Comparison of ENCODE assay signal across 16 cellular contexts in the genomic region with DNA sequence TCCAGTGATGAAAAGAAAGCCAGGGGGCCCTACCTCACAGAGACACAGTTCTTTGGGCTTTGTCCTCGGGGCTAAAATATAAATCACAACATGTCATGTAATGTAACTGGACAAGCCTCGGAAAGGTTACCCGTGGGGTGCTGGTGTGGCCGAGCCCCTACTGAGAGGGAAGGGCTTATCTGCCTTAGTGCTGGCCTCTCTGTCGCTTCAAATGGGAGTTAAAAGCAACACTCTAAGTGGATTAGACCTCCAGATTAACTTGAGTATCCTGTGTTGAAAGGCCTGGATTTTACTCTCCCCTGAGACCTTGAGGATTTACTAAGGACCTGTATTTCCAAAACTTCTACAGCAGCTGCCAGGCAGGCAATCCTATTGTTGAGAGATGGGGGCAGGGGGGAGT.
"Had no signal": no experiment of that assay in that cellular context is flagged by ENCODE, and none has a peak within 500 bp of the region (broad histone marks: within the 10 kb centered on the region; RNA-seq: fewer than 3 reads in every experiment).

No MANE protein-coding gene starts in this region.

- H3K27ac Mint-ChIP-seq: activated B cell treated with CpG ODN at 0.5 μM for 24 hours; activated CD8-positive, alpha-beta T cell treated with anti-CD3 and anti-CD28 coated beads, Interleukin-2, amount 10 ng/mL, durations not matched to agents 7 days and 5 days; activated naive CD4-positive, alpha-beta T cell treated with anti-CD3 and anti-CD28 coated beads, Interleukin-2, amount 50 U/mL, for 72 hours; naive B cell; stimulated activated effector memory CD8-positive, alpha-beta T cell treated with anti-CD3 and anti-CD28 coated beads, Interleukin-12 subunit alpha, Interleukin-12 subunit beta, amount 100 ng/mL, for 72 hours had no signal

- H3K9me3 ChIP-seq: colonic mucosa, esophagus squamous epithelium, neutrophil had no signal

- H3K4me1 Mint-ChIP-seq: activated B cell treated with CpG ODN at 0.5 μM for 24 hours; stimulated activated effector memory CD8-positive, alpha-beta T cell treated with anti-CD3 and anti-CD28 coated beads, Interleukin-12 subunit alpha, Interleukin-12 subunit beta, amount 100 ng/mL, for 72 hours had no signal

- H3K36me3 Mint-ChIP-seq: activated naive CD4-positive, alpha-beta T cell treated with anti-CD3 and anti-CD28 coated beads, Interleukin-2, amount 50 U/mL, for 72 hours; stimulated activated effector memory CD8-positive, alpha-beta T cell treated with anti-CD3 and anti-CD28 coated beads, Interleukin-12 subunit alpha, Interleukin-12 subunit beta, amount 100 ng/mL, for 72 hours had no signal

- FAIRE-seq: TTC549, urothelium cell line had no signal

- H3K4me3 Mint-ChIP-seq: activated B cell treated with CpG ODN at 0.5 μM for 24 hours; activated CD8-positive, alpha-beta T cell treated with anti-CD3 and anti-CD28 coated beads, Interleukin-2, amount 10 ng/mL, durations not matched to agents 7 days and 5 days; naive B cell; stimulated activated effector memory CD8-positive, alpha-beta T cell treated with anti-CD3 and anti-CD28 coated beads, Interleukin-12 subunit alpha, Interleukin-12 subunit beta, amount 100 ng/mL, for 72 hours had no signal

- ATAC-seq: activated CD8-positive, alpha-beta T cell treated with anti-CD3 and anti-CD28 coated beads, Interleukin-2, amount 10 ng/mL, durations not matched to agents 7 days and 5 days; activated naive CD4-positive, alpha-beta T cell treated with anti-CD3 and anti-CD28 coated beads, Interleukin-2, amount 50 U/mL, for 72 hours; stimulated activated effector memory CD8-positive, alpha-beta T cell treated with anti-CD3 and anti-CD28 coated beads, Interleukin-12 subunit alpha, Interleukin-12 subunit beta, amount 100 ng/mL, for 72 hours had no signal

- H3K36me3 ChIP-seq: colonic mucosa, esophagus squamous epithelium, neutrophil had no signal

- H3K27ac ChIP-seq: colonic mucosa, esophagus squamous epithelium, neutrophil had no signal

- H3K9me3 Mint-ChIP-seq: activated B cell treated with CpG ODN at 0.5 μM for 24 hours; activated naive CD4-positive, alpha-beta T cell treated with anti-CD3 and anti-CD28 coated beads, Interleukin-2, amount 50 U/mL, for 72 hours; naive B cell had no signal

- H3K4me1 ChIP-seq: colonic mucosa had no signal

- H3K4me3 ChIP-seq: colonic mucosa, esophagus squamous epithelium had no signal

- H3K27me3 ChIP-seq: colonic mucosa, esophagus squamous epithelium, neutrophil had no signal

- DNase-seq: activated B cell treated with CpG ODN at 0.5 μM for 24 hours; activated CD4-positive, alpha-beta T cell treated with anti-CD3 and anti-CD28 coated beads for 48 hours; activated CD8-positive, alpha-beta memory T cell treated with anti-CD3 and anti-CD28 coated beads, Interleukin-2, amount 50 U/mL, for 4 hours; activated CD8-positive, alpha-beta T cell treated with anti-CD3 and anti-CD28 coated beads, Interleukin-2, amount 10 ng/mL, durations not matched to agents 7 days and 5 days; activated effector memory CD4-positive, alpha-beta T cell treated with anti-CD3 and anti-CD28 coated beads, Interleukin-2, amount 50 U/mL, for 16 hours; activated T-cell treated with anti-CD3 and anti-CD28 coated beads, Interleukin-2, amount 50 U/mL, for 48 hours; caudate nucleus; colonic mucosa; esophagus squamous epithelium; hippocampal formation; naive B cell had no signal
